ENCODE assay signal across 15 cellular contexts in genomic region chr22:33472462-33473344, GRCh38.
A peak's percentile ranks its signal among the peaks of the same experiment; 100 is the strongest.
DNase-seq lines count a peak whose midpoint lies in the region; ATAC-seq and TF ChIP-seq lines count a peak whose summit lies in the region.
"Had no signal": no experiment of that assay in that cellular context is flagged by ENCODE, and none has a peak within 500 bp of the region (broad histone marks: within the 10 kb centered on the region; RNA-seq: fewer than 3 reads in every experiment).

No MANE protein-coding gene starts in this region.

- H3K36me3 ChIP-seq in OCI-LY1 (ENCODE audit: insufficient read depth, low read length), result no peaks in the 10 kb centered on the region
- H3K36me3 ChIP-seq in thyroid gland, result no peaks in the 10 kb centered on the region
- no peaks in the 10 kb centered on the region for H3K36me3 ChIP-seq in stomach
- H3K36me3 ChIP-seq: neutrophil, suprapubic skin had no signal

- whole genome bisulfite sequencing in thyroid gland, 2 donors, result 85 to 90% methylated on average over 9 of the region's 9 CpGs
- 76 to 90% (median 86%) methylated on average over 9 of the region's 9 CpGs for WGBS in stomach, 5 donors

- no peak for DNase-seq in activated naive CD8-positive, alpha-beta T cell treated with anti-CD3 and anti-CD28 coated beads, Interleukin-2, amount 50 U/mL, for 24 hours
- DNase-seq in activated naive CD8-positive, alpha-beta T cell treated with anti-CD3 and anti-CD28 coated beads for 36 hours, result no peak
- DNase-seq in type B pancreatic cell (ENCODE audit: extremely low spot score, unreplicated experiment) (no peak), thyroid gland (no peak), stomach (no peak), left colon (no peak)
- DNase-seq: activated CD4-positive, alpha-beta T cell treated with anti-CD3 and anti-CD28 coated beads, Interleukin-2, amount 50 U/mL, for 4 hours; NCI-H526 had no signal

- intact Hi-C loops in thyroid gland (cut with DNase I) (no loop called here), stomach (cut with DNase I; ENCODE audit: low total_unique reads) (no loop called here), left colon (cut with DNase I, micrococcal nuclease) (no loop called here)

- H3K27me3 ChIP-seq in OCI-LY1 (ENCODE audit: insufficient read depth, low read length), result no peaks in the 10 kb centered on the region
- H3K27me3 ChIP-seq in thyroid gland, result no peaks in the 10 kb centered on the region
- H3K27me3 ChIP-seq in stomach, result no peaks in the 10 kb centered on the region
- H3K27me3 ChIP-seq: neutrophil, suprapubic skin had no signal

- no peak overlapping the region for H2AFZ ChIP-seq in OCI-LY1 (ENCODE audit: low read length)

- no peaks in the 10 kb centered on the region for H3K79me2 ChIP-seq in OCI-LY1 (ENCODE audit: insufficient read depth, low read length)

- no peak overlapping the region for H3K4me3 Mint-ChIP-seq in activated naive CD8-positive, alpha-beta T cell treated with anti-CD3 and anti-CD28 coated beads, Interleukin-2, amount 50 U/mL, for 24 hours
- no peak overlapping the region for H3K4me3 Mint-ChIP-seq in activated naive CD8-positive, alpha-beta T cell treated with anti-CD3 and anti-CD28 coated beads for 36 hours
- H3K4me3 Mint-ChIP-seq in type B pancreatic cell, result no peak overlapping the region

- H3K36me3 Mint-ChIP-seq in activated naive CD8-positive, alpha-beta T cell treated with anti-CD3 and anti-CD28 coated beads, Interleukin-2, amount 50 U/mL, for 24 hours (ENCODE audit: low read depth), result peaks cover 3% of the 10 kb centered on the region
- H3K36me3 Mint-ChIP-seq in activated naive CD8-positive, alpha-beta T cell treated with anti-CD3 and anti-CD28 coated beads for 36 hours, result no peaks in the 10 kb centered on the region
- peaks cover 12% of the 10 kb centered on the region for H3K36me3 Mint-ChIP-seq in type B pancreatic cell

- peaks cover 2% of the 10 kb centered on the region for H3K4me1 Mint-ChIP-seq in activated naive CD8-positive, alpha-beta T cell treated with anti-CD3 and anti-CD28 coated beads, Interleukin-2, amount 50 U/mL, for 24 hours
- no peaks in the 10 kb centered on the region for H3K4me1 Mint-ChIP-seq in activated naive CD8-positive, alpha-beta T cell treated with anti-CD3 and anti-CD28 coated beads for 36 hours
- H3K4me1 Mint-ChIP-seq in type B pancreatic cell (ENCODE audit: unreplicated experiment), result peaks cover 41% of the 10 kb centered on the region

- ATAC-seq in activated naive CD8-positive, alpha-beta T cell treated with anti-CD3 and anti-CD28 coated beads, Interleukin-2, amount 50 U/mL, for 24 hours, result no peak
- ATAC-seq in HG02678 (IDR thresholded peaks at IDR 0.05; ENCODE audit: unreplicated experiment), result peak; percentile 65
- ATAC-seq in left colon, result no peak
- ATAC-seq: HCT116, SK-N-SH treated with all-trans-retinoic acid at 6 μM for 48 hours had no signal

- H3K27ac ChIP-seq in OCI-LY1 (ENCODE audit: low read depth, low read length, poor library complexity, severe bottlenecking) (peak overlapping the region; percentile 25), thyroid gland (no peak overlapping the region), stomach (no peak overlapping the region)
- H3K27ac ChIP-seq: 22Rv1, neutrophil, suprapubic skin had no signal

- no peaks in the 10 kb centered on the region for H4K20me1 ChIP-seq in OCI-LY1 (ENCODE audit: insufficient read depth, low read length)

- no peak overlapping the region for H3K4me2 ChIP-seq in OCI-LY1 (ENCODE audit: low read length)

- H3K9me3 ChIP-seq in OCI-LY1 (ENCODE audit: low read length), result no peaks in the 10 kb centered on the region
- H3K9me3 ChIP-seq in thyroid gland, result no peaks in the 10 kb centered on the region
- H3K9me3 ChIP-seq in stomach, result no peaks in the 10 kb centered on the region
- H3K9me3 ChIP-seq: neutrophil, suprapubic skin had no signal

- H3K9me3 Mint-ChIP-seq in activated naive CD8-positive, alpha-beta T cell treated with anti-CD3 and anti-CD28 coated beads, Interleukin-2, amount 50 U/mL, for 24 hours, result peaks cover 16% of the 10 kb centered on the region
- no peaks in the 10 kb centered on the region for H3K9me3 Mint-ChIP-seq in activated naive CD8-positive, alpha-beta T cell treated with anti-CD3 and anti-CD28 coated beads for 36 hours
- H3K9me3 Mint-ChIP-seq in type B pancreatic cell, result no peaks in the 10 kb centered on the region

- TF ChIP-seq CTCF in OCI-LY1 (IDR thresholded peaks at IDR 0.05; ENCODE audit: low read length), result no peak
- TF ChIP-seq CTCF in type B pancreatic cell (conservative IDR thresholded peaks at IDR 0.05), result no peak
- no peak for TF ChIP-seq CTCF in thyroid gland (IDR thresholded peaks at IDR 0.05)
- TF ChIP-seq CTCF in stomach (IDR thresholded peaks at IDR 0.05), result no peak

- no peaks in the 10 kb centered on the region for H3K27me3 Mint-ChIP-seq in activated naive CD8-positive, alpha-beta T cell treated with anti-CD3 and anti-CD28 coated beads, Interleukin-2, amount 50 U/mL, for 24 hours
- no peaks in the 10 kb centered on the region for H3K27me3 Mint-ChIP-seq in activated naive CD8-positive, alpha-beta T cell treated with anti-CD3 and anti-CD28 coated beads for 36 hours
- H3K27me3 Mint-ChIP-seq in type B pancreatic cell, result no peaks in the 10 kb centered on the region

- H3K27ac Mint-ChIP-seq in activated naive CD8-positive, alpha-beta T cell treated with anti-CD3 and anti-CD28 coated beads, Interleukin-2, amount 50 U/mL, for 24 hours, result peak overlapping the region; percentile 19
- no peak overlapping the region for H3K27ac Mint-ChIP-seq in activated naive CD8-positive, alpha-beta T cell treated with anti-CD3 and anti-CD28 coated beads for 36 hours
- H3K27ac Mint-ChIP-seq in type B pancreatic cell, result peak overlapping the region; percentile 39

- H3F3A ChIP-seq in OCI-LY1 (ENCODE audit: insufficient read depth, low read length), result no peaks in the 10 kb centered on the region

- H3K9me2 ChIP-seq in OCI-LY1 (ENCODE audit: low read depth, low read length), result no peaks in the 10 kb centered on the region

- no peak overlapping the region for H3K4me3 ChIP-seq in OCI-LY1 (ENCODE audit: low read depth, low read length, poor library complexity, severe bottlenecking)
- no peak overlapping the region for H3K4me3 ChIP-seq in thyroid gland (replicated peaks in 1 of 3)
- H3K4me3 ChIP-seq in stomach, result no peak overlapping the region
- H3K4me3 ChIP-seq: suprapubic skin had no signal

- peaks cover 30% of the 10 kb centered on the region for H3K4me1 ChIP-seq in OCI-LY1 (ENCODE audit: insufficient read depth, low read length, severe bottlenecking)
- no peaks in the 10 kb centered on the region for H3K4me1 ChIP-seq in thyroid gland
- H3K4me1 ChIP-seq in stomach, result peaks cover 0 to 6% (median 2%) of the 10 kb centered on the region in 4 donors
- H3K4me1 ChIP-seq: suprapubic skin had no signal

- no peak for TF ChIP-seq POLR2A in thyroid gland (IDR thresholded peaks at IDR 0.05)
- TF ChIP-seq POLR2A in stomach (IDR thresholded peaks at IDR 0.05), result no peak

- TF ChIP-seq EP300 in stomach (IDR thresholded peaks at IDR 0.05), result no peak

- H3K9ac ChIP-seq in OCI-LY1 (ENCODE audit: low read length), result no peak overlapping the region
